Comparison of ENCODE assay signal across 8 cellular contexts in genomic region chr1:203504400-203505250, GRCh38. TPM values are rescaled to one million over a fixed set of nuclear protein-coding genes. Genes with fewer than 3 reads are reported as not detected.
DNase-seq lines count a peak whose midpoint lies in the region; ATAC-seq, FAIRE-seq and TF ChIP-seq lines count a peak whose summit lies in the region.

No MANE protein-coding gene starts in this region.

- no peak overlapping the region for H3K4me3 ChIP-seq in colonic mucosa
- no peak overlapping the region for H3K4me3 ChIP-seq in HepG2 (replicated peaks in 1 of 3; ENCODE audit: insufficient read depth in 1 of 3, low read depth in 2 of 3, low read length in 3 of 3)

- H3K27me3 Mint-ChIP-seq in activated CD4-positive, alpha-beta T cell treated with anti-CD3 and anti-CD28 coated beads, Interleukin-2, amount 10 ng/mL, durations not matched to agents 24 days and 14 days, result peaks cover 19% of the 10 kb centered on the region

- 14% methylated on average over 12 of the region's 12 CpGs for WGBS in HepG2 (ENCODE audit: low lambda C conversion rate)

- peak; percentile 58 for TF ChIP-seq RAD21 in HepG2 (CRISPR knock-in tag; IDR thresholded peaks at IDR 0.05)

- TF ChIP-seq POLR2A in HepG2 (IDR thresholded peaks at IDR 0.05; ENCODE audit: insufficient read depth in 1 of 2, low read depth in 2 of 2, low read length in 2 of 2), result no peak

- POLR2A ChIA-PET in HEK293T (lab: Yijun Ruan, JAX) (interaction anchor here (1.5 kb wide), 1 partner anchor 122 kb away, joined by 3 read pairs; the partner anchor contains the start of gene ATP2B4), HepG2 (lab: Yijun Ruan, JAX) (no interaction called here)

- TF ChIP-seq EP300 in HepG2 (IDR thresholded peaks at IDR 0.05; ENCODE audit: low read depth in 2 of 2, low read length in 2 of 2) (no peak), HepG2 (CRISPR knock-in tag; IDR thresholded peaks at IDR 0.05; ENCODE audit: borderline replicate concordance) (no peak)

- H3K27me3 ChIP-seq in colonic mucosa, result no peaks in the 10 kb centered on the region
- H3K27me3 ChIP-seq in HepG2 (ENCODE audit: control insufficient read depth in 1 of 2, insufficient read depth in 2 of 2, low read length in 2 of 2), result 0 out of 5 replicates have a peak, but pooled peaks cover 0 to 2% of the 10 kb centered on the region in 2 experiments

- peak; percentile 87 for DNase-seq in AG20443 (ENCODE audit: low spot score)
- peak; percentile 89 for DNase-seq in HEK293T (ENCODE audit: extremely low spot score)
- peak; percentile 65 to 82 for DNase-seq in NCI-H526 (lab: John Stamatoyannopoulos, UW)
- peak; percentile 93 for DNase-seq in activated CD4-positive, alpha-beta T cell treated with anti-CD3 and anti-CD28 coated beads, Interleukin-2, amount 10 ng/mL, durations not matched to agents 24 days and 14 days
- DNase-seq in colonic mucosa, result peak; percentile 85
- peak; percentile 61 for DNase-seq in HepG2 (ENCODE audit: low spot score)
- DNase-seq in stimulated activated CD4-positive, alpha-beta T cell treated with anti-CD3 and anti-CD28 coated beads, Interleukin-4, amount 100 ng/mL, for 4 hours, result peak; percentile 59 to 70

- intact Hi-C loops in activated CD4-positive, alpha-beta T cell treated with anti-CD3 and anti-CD28 coated beads, Interleukin-2, amount 10 ng/mL, durations not matched to agents 24 days and 14 days (cut with micrococcal nuclease), result loop anchor here (1.0 kb wide), 1 partner anchor 198 kb away; no protein-coding TSS in a partner anchor
- intact Hi-C loops in colonic mucosa (cut with DNase I) (loop anchor here (2.0 to 10.0 kb wide), 3 partner anchors 120 to 270 kb away; partner anchors contain the start of gene ATP2B4), HepG2 (cut with micrococcal nuclease; ENCODE audit: unreplicated experiment) (no loop called here)

- H3K9me3 Mint-ChIP-seq in activated CD4-positive, alpha-beta T cell treated with anti-CD3 and anti-CD28 coated beads, Interleukin-2, amount 10 ng/mL, durations not matched to agents 24 days and 14 days, result no peaks in the 10 kb centered on the region

- H3K4me1 ChIP-seq in colonic mucosa (no peaks in the 10 kb centered on the region), HepG2 (ENCODE audit: insufficient read depth, low read length) (peaks cover 13% of the 10 kb centered on the region)

- H3K36me3 ChIP-seq in colonic mucosa (no peaks in the 10 kb centered on the region), HepG2 (replicated peaks in 1 of 2; ENCODE audit: control insufficient read depth in 1 of 2, insufficient read depth in 2 of 2, low read length in 2 of 2) (no peaks in the 10 kb centered on the region)

- H2AFZ ChIP-seq in HepG2 (ENCODE audit: low read length), result no peak overlapping the region

- TF ChIP-seq CTCF in colonic mucosa (IDR thresholded peaks at IDR 0.05) (peak; percentile 80), HepG2 (CRISPR knock-in tag; IDR thresholded peaks at IDR 0.05) (peak; percentile 83)

- no peaks in the 10 kb centered on the region for H3K36me3 Mint-ChIP-seq in activated CD4-positive, alpha-beta T cell treated with anti-CD3 and anti-CD28 coated beads, Interleukin-2, amount 10 ng/mL, durations not matched to agents 24 days and 14 days (ENCODE audit: low read depth)

- H3K9ac ChIP-seq in colonic mucosa (ENCODE audit: low read depth in 2 of 2, low read length in 2 of 2) (no peak overlapping the region), HepG2 (ENCODE audit: insufficient read depth, low read depth, low read length) (no peak overlapping the region)

- H3K9me3 ChIP-seq in colonic mucosa (no peaks in the 10 kb centered on the region), HepG2 (ENCODE audit: low read length) (no peaks in the 10 kb centered on the region)

- H3K4me3 Mint-ChIP-seq in activated CD4-positive, alpha-beta T cell treated with anti-CD3 and anti-CD28 coated beads, Interleukin-2, amount 10 ng/mL, durations not matched to agents 24 days and 14 days, result no peak overlapping the region

- peak; percentile 63 for FAIRE-seq in HepG2 (lab: Jason Lieb, UNC)

- peaks cover 5% of the 10 kb centered on the region for H3K4me1 Mint-ChIP-seq in activated CD4-positive, alpha-beta T cell treated with anti-CD3 and anti-CD28 coated beads, Interleukin-2, amount 10 ng/mL, durations not matched to agents 24 days and 14 days

- no peaks in the 10 kb centered on the region; the same call in 1 of the 2 replicates for H4K20me1 ChIP-seq in HepG2 (ENCODE audit: insufficient read depth, low read length)

- CTCF ChIA-PET in HEK293T (lab: Yijun Ruan, JAX), result interaction anchor here (0.7 to 2.0 kb wide), 15 partner anchors 10 to 237 kb away, joined by 3 to 12 read pairs (median 4); partner anchors contain the start of gene OPTC
- CTCF ChIA-PET in HepG2 (lab: Yijun Ruan, JAX; ENCODE audit: low intra/inter-chr PET ratio, low total read pairs), result interaction anchor here (0.9 to 2.4 kb wide), 3 partner anchors 194 to 197 kb away, joined by 3 to 42 read pairs (median 4); no protein-coding TSS in a partner anchor

- H3K79me2 ChIP-seq in HepG2 (ENCODE audit: insufficient read depth, low read length), result no peaks in the 10 kb centered on the region

- in situ Hi-C loops in HepG2 (cut with HindIII; ENCODE audit: extremely low pct_ligation_motif_present, low pct_unique_long_range_greater_than_20kb), result loop anchor here (5.0 kb wide), 1 partner anchor 198 kb away; no protein-coding TSS in a partner anchor

- BruUV-seq in HepG2 (replicated peaks; lab: Mats Ljungman, UMichigan), result no TSS peak

- H3K4me2 ChIP-seq in HepG2 (ENCODE audit: low read depth, low read length), result no peak overlapping the region

- ATAC-seq in HepG2 (peak; percentile 83), HG03521 (IDR thresholded peaks at IDR 0.05; ENCODE audit: unreplicated experiment) (no peak)

- H3K27ac Mint-ChIP-seq in activated CD4-positive, alpha-beta T cell treated with anti-CD3 and anti-CD28 coated beads, Interleukin-2, amount 10 ng/mL, durations not matched to agents 24 days and 14 days, result no peak overlapping the region

- H3K27ac ChIP-seq in colonic mucosa (no peak overlapping the region), HepG2 (ENCODE audit: extremely low read length, insufficient read depth, low read length) (no peak overlapping the region)

TF ChIP-seq in HEK293T, 16 proteins besides CTCF, POLR2A, EP300 and RAD21 (continues in another document):
- no peak for TF ChIP-seq FOXA1 (IDR thresholded peaks at IDR 0.05)
- no peak for TF ChIP-seq FOXK2 (IDR thresholded peaks at IDR 0.05)

TF ChIP-seq in HepG2, 621 proteins besides CTCF, POLR2A, EP300 and RAD21 (continues in another document):
- peak; percentile 55 for TF ChIP-seq XRCC5 (optimal IDR thresholded peaks at IDR 0.05; ENCODE audit: low read length)

RNA-seq across cellular contexts. Expression of gene OPTC, which starts 10.7 kb away (rescaled TPM):
- not detected in 2 replicates for total RNA-seq in activated CD4-positive, alpha-beta T cell treated with anti-CD3 and anti-CD28 coated beads, Interleukin-2, amount 10 ng/mL, durations not matched to agents 24 days and 14 days
- not detected for total RNA-seq in colonic mucosa
- not detected in 2 replicates for total RNA-seq in HepG2 (2016; rRNA removed; fragmentation: Illumina TruSeq; extraction: Trizol)
- total RNA-seq in HepG2 (2016; cell fraction: cytosol; rRNA removed; fragmentation: Illumina TruSeq; extraction: Trizol; ENCODE audit: low read depth), result not detected in 2 replicates
- not detected in 2 replicates for total RNA-seq in HepG2 (2016; cell fraction: insoluble cytoplasmic fraction; rRNA removed; fragmentation: Illumina TruSeq; extraction: Trizol)
- not detected in 2 replicates for total RNA-seq in HepG2 (2016; cell fraction: membrane; rRNA removed; fragmentation: Illumina TruSeq; extraction: Trizol)
- not detected in 2 replicates for total RNA-seq in HepG2 (2016; cell fraction: nucleus; rRNA removed; fragmentation: Illumina TruSeq; extraction: Trizol)
- not detected in 2 replicates for polyA plus RNA-seq in HepG2 (2011; rRNA removed)
- polyA plus RNA-seq in HepG2 (2011; cell fraction: cytosol; rRNA removed), result not detected in 2 replicates
- polyA plus RNA-seq in HepG2 (2011; cell fraction: nucleus; rRNA removed), result not detected in 2 replicates
- polyA plus RNA-seq in HepG2 (2012), result not detected in 2 replicates
- polyA plus RNA-seq in HepG2 (2016; cell fraction: cytosol; fragmentation: Illumina TruSeq; extraction: Trizol; ENCODE audit: low read depth), result not detected in 2 replicates
- not detected in 2 replicates for polyA plus RNA-seq in HepG2 (2016; cell fraction: insoluble cytoplasmic fraction; fragmentation: Illumina TruSeq; extraction: Trizol; ENCODE audit: low read depth)
- not detected in 2 replicates for polyA plus RNA-seq in HepG2 (2016; cell fraction: membrane; fragmentation: Illumina TruSeq; extraction: Trizol; ENCODE audit: low read depth)
- polyA plus RNA-seq in HepG2 (2016; cell fraction: nucleus; fragmentation: Illumina TruSeq; extraction: Trizol; ENCODE audit: insufficient read depth, low read depth), result not detected in 2 replicates
- not detected in 2 replicates for polyA minus RNA-seq in HepG2 (2011; rRNA and poly(A)+ RNA removed; ENCODE audit: low replicate concordance)
- not detected in 2 replicates for polyA minus RNA-seq in HepG2 (2011; cell fraction: cytosol; rRNA and poly(A)+ RNA removed)
- polyA minus RNA-seq in HepG2 (2011; cell fraction: nucleus; rRNA and poly(A)+ RNA removed), result not detected in 2 replicates

RNA-seq across cellular contexts. Expression of gene PRELP, which starts 29.0 kb away (rescaled TPM):
- not detected in 2 replicates for total RNA-seq in activated CD4-positive, alpha-beta T cell treated with anti-CD3 and anti-CD28 coated beads, Interleukin-2, amount 10 ng/mL, durations not matched to agents 24 days and 14 days
- total RNA-seq in colonic mucosa (1 to 10 TPM; 2.4 to 9.3 TPM), HepG2 (2016; rRNA removed; fragmentation: Illumina TruSeq; extraction: Trizol) (not detected in 2 replicates)
- not detected in 2 replicates for total RNA-seq in HepG2 (2016; cell fraction: cytosol; rRNA removed; fragmentation: Illumina TruSeq; extraction: Trizol; ENCODE audit: low read depth)
- not detected in 2 replicates for total RNA-seq in HepG2 (2016; cell fraction: insoluble cytoplasmic fraction; rRNA removed; fragmentation: Illumina TruSeq; extraction: Trizol)
- not detected in 2 replicates for total RNA-seq in HepG2 (2016; cell fraction: membrane; rRNA removed; fragmentation: Illumina TruSeq; extraction: Trizol)
- total RNA-seq in HepG2 (2016; cell fraction: nucleus; rRNA removed; fragmentation: Illumina TruSeq; extraction: Trizol), result not detected in 2 replicates
- not detected in 2 replicates for polyA plus RNA-seq in HepG2 (2011; rRNA removed)
- not detected in 2 replicates for polyA plus RNA-seq in HepG2 (2011; cell fraction: cytosol; rRNA removed)
- polyA plus RNA-seq in HepG2 (2011; cell fraction: nucleus; rRNA removed), result not detected in 2 replicates
- not detected in 2 replicates for polyA plus RNA-seq in HepG2 (2012)
- not detected in 2 replicates for polyA plus RNA-seq in HepG2 (2016; cell fraction: cytosol; fragmentation: Illumina TruSeq; extraction: Trizol; ENCODE audit: low read depth)
- polyA plus RNA-seq in HepG2 (2016; cell fraction: insoluble cytoplasmic fraction; fragmentation: Illumina TruSeq; extraction: Trizol; ENCODE audit: low read depth), result not detected in 2 replicates
- polyA plus RNA-seq in HepG2 (2016; cell fraction: membrane; fragmentation: Illumina TruSeq; extraction: Trizol; ENCODE audit: low read depth), result not detected in 2 replicates
- not detected in 2 replicates for polyA plus RNA-seq in HepG2 (2016; cell fraction: nucleus; fragmentation: Illumina TruSeq; extraction: Trizol; ENCODE audit: insufficient read depth, low read depth)
- 0.05 TPM in 1 of 2 replicates, not detected in the other for polyA minus RNA-seq in HepG2 (2011; rRNA and poly(A)+ RNA removed; ENCODE audit: low replicate concordance)
- polyA minus RNA-seq in HepG2 (2011; cell fraction: cytosol; rRNA and poly(A)+ RNA removed), result not detected in 2 replicates
- polyA minus RNA-seq in HepG2 (2011; cell fraction: nucleus; rRNA and poly(A)+ RNA removed), result not detected in 2 replicates
